Comparison of ENCODE assay signal across 1 cellular context in genomic region chr3:183635107-183635430, GRCh38.
TF ChIP-seq lines count a peak whose summit lies in the region.

No MANE protein-coding gene starts in this region.

TF ChIP-seq in HepG2, 621 proteins besides CTCF, POLR2A, EP300 and RAD21 (continued from another document):
- TF ChIP-seq POGZ (CRISPR knock-in tag; IDR thresholded peaks at IDR 0.05): no peak
- no peak for TF ChIP-seq ZNF414 (CRISPR knock-in tag; IDR thresholded peaks at IDR 0.05)
- no peak for TF ChIP-seq SMARCC2 (IDR thresholded peaks at IDR 0.05)
- 0 out of 2 replicates have a peak, but pooled peaks have one; percentile 3 for TF ChIP-seq GZF1 (CRISPR knock-in tag; IDR thresholded peaks at IDR 0.05)
- TF ChIP-seq ZNF33A (CRISPR knock-in tag; IDR thresholded peaks at IDR 0.05; ENCODE audit: borderline replicate concordance): no peak
- 0 out of 2 replicates have a peak, but pooled peaks have one; percentile 46 for TF ChIP-seq RNF2 (conservative IDR thresholded peaks at IDR 0.05; ENCODE audit: low read depth)
- TF ChIP-seq RBM39 (IDR thresholded peaks at IDR 0.05; ENCODE audit: low read depth, low read length, poor library complexity, severe bottlenecking): no peak
- TF ChIP-seq ZNF605 (CRISPR knock-in tag; IDR thresholded peaks at IDR 0.05): no peak; the same call in 1 of the 2 replicates
TF ChIP-seq in HepG2: peak in this region for 11.
